ENCODE assay signal across 24 cellular contexts in genomic region chr12:82774666-82775065, GRCh38.
"Had no signal": no experiment of that assay in that cellular context is flagged by ENCODE, and none has a peak within 500 bp of the region (broad histone marks: within the 10 kb centered on the region; RNA-seq: fewer than 3 reads in every experiment).

No MANE protein-coding gene starts in this region.

- H3K27ac ChIP-seq: SJSA1, SK-N-MC had no signal

- H3K4me1 ChIP-seq: SJSA1 had no signal

- H3K4me3 ChIP-seq: MG63, SJSA1, SK-N-MC had no signal

- H3K36me3 ChIP-seq: MG63, SJSA1 had no signal

- FAIRE-seq: HepG2, RCC 7860 had no signal

- H3K9me3 ChIP-seq: MG63, SJSA1 had no signal

- DNase-seq: IMR-90, Karpas-422, KG1, MG63, NCI-H1092, NCI-H1105 treated with DMSO at 0.1 percent for 48 hours, NCI-H1417 treated with DMSO at 0.1 percent for 48 hours, NCI-H146, NCI-H1694 treated with DMSO at 0.1 percent for 48 hours, NCI-H1930, NCI-H2081, NCI-H2107, NCI-H345, NCI-H446 treated with DMSO at 0.1 percent for 48 hours, NCI-H510A treated with DMSO at 0.1 percent for 48 hours, NCI-H526 treated with DMSO at 0.1 percent for 48 hours, NCI-H748 treated with DMSO at 0.1 percent for 48 hours, Right ventricle myocardium superior, RPMI8226, SIG-M5 had no signal

- ATAC-seq: HepG2 had no signal

- H3K27me3 ChIP-seq: MG63, SJSA1 had no signal
